In genomic region chr10:88802430-88802829, GRCh38 we compare ENCODE assay signal across 32 cellular contexts. TPM values are rescaled to one million over a fixed set of nuclear protein-coding genes. Genes with fewer than 3 reads are reported as not detected.
"Had no signal": no experiment of that assay in that cellular context is flagged by ENCODE, and none has a peak within 500 bp of the region (broad histone marks: within the 10 kb centered on the region; RNA-seq: fewer than 3 reads in every experiment).

LIPM (plus strand) TSS chr10:88802730; CDS start chr10:88802897, 167 bp downstream.

- H3K4me3 Mint-ChIP-seq: activated CD4-positive, alpha-beta T cell treated with anti-CD3 and anti-CD28 coated beads, Interleukin-2, amount 10 ng/mL, durations not matched to agents 24 days and 14 days; activated CD8-positive, alpha-beta T cell treated with anti-CD3 and anti-CD28 coated beads for 36 hours; activated naive CD8-positive, alpha-beta T cell treated with anti-CD3 and anti-CD28 coated beads for 36 hours; activated T-cell treated with anti-CD3 and anti-CD28 coated beads, Interleukin-2, amount 50 U/mL, for 72 hours; activated T-helper 17 cell treated with anti-CD3 and anti-CD28 coated beads, Interleukin-2, amount 50 U/mL, for 72 hours; T-helper 1 cell treated with Interleukin-12 subunit alpha and Interleukin-12 subunit beta and Interleukin-4 antibody, amounts not matched to agents 30 μg/mL and 1 μg/mL, for 36 hours; T-helper 2 cell treated with Interferon-gamma antibody and Interleukin-4, amounts not matched to agents 5 μg/mL and 100 μg/mL, for 36 hours had no signal

- FAIRE-seq: TTC549 had no signal

- H3K27me3 Mint-ChIP-seq: activated T-helper 17 cell treated with anti-CD3 and anti-CD28 coated beads, Interleukin-2, amount 50 U/mL, for 72 hours had no signal

- DNase-seq: activated CD4-positive, alpha-beta T cell treated with anti-CD3 and anti-CD28 coated beads, Interleukin-2, amount 10 ng/mL, durations not matched to agents 24 days and 14 days; activated CD4-positive, alpha-beta T cell treated with anti-CD3 and anti-CD28 coated beads, Interleukin-2, amount 50 U/mL, for 4 hours; activated CD8-positive, alpha-beta T cell treated with anti-CD3 and anti-CD28 coated beads for 36 hours; activated effector memory CD4-positive, alpha-beta T cell treated with anti-CD3 and anti-CD28 coated beads, Interleukin-2, amount 50 U/mL, for 16 hours; activated naive CD4-positive, alpha-beta T cell; activated naive CD4-positive, alpha-beta T cell treated with anti-CD3 and anti-CD28 coated beads, Interleukin-2, amount 50 U/mL, for 16 hours; activated naive CD8-positive, alpha-beta T cell treated with anti-CD3 and anti-CD28 coated beads for 36 hours; activated T-cell treated with anti-CD3 and anti-CD28 coated beads, Interleukin-2, amount 50 U/mL, for 1 hour; activated T-cell treated with anti-CD3 and anti-CD28 coated beads, Interleukin-2, amount 50 U/mL, for 72 hours; amygdala; Karpas-422; NCI-H1105; NCI-H1436; NCI-H1694; NCI-H1930; NCI-H2081 treated with DMSO at 0.1 percent for 48 hours; NCI-H345; NCI-H524 treated with DMSO at 0.1 percent for 48 hours; SHP77; SJCRH30 had no signal

- H3K27ac Mint-ChIP-seq: activated CD4-positive, alpha-beta T cell treated with anti-CD3 and anti-CD28 coated beads, Interleukin-2, amount 10 ng/mL, durations not matched to agents 24 days and 14 days; activated CD8-positive, alpha-beta T cell treated with anti-CD3 and anti-CD28 coated beads for 36 hours; activated naive CD8-positive, alpha-beta T cell treated with anti-CD3 and anti-CD28 coated beads for 36 hours; activated T-cell treated with anti-CD3 and anti-CD28 coated beads, Interleukin-2, amount 50 U/mL, for 72 hours; activated T-helper 17 cell treated with anti-CD3 and anti-CD28 coated beads, Interleukin-2, amount 50 U/mL, for 72 hours; T-helper 1 cell treated with Interleukin-12 subunit alpha and Interleukin-12 subunit beta and Interleukin-4 antibody, amounts not matched to agents 30 μg/mL and 1 μg/mL, for 36 hours; T-helper 2 cell treated with Interferon-gamma antibody and Interleukin-4, amounts not matched to agents 5 μg/mL and 100 μg/mL, for 36 hours had no signal

- H3K27me3 ChIP-seq: ascending aorta, SJCRH30 had no signal

- H3K27ac ChIP-seq: ascending aorta, SJCRH30, SK-N-MC had no signal

- H3K9me3 Mint-ChIP-seq: activated CD4-positive, alpha-beta T cell treated with anti-CD3 and anti-CD28 coated beads, Interleukin-2, amount 10 ng/mL, durations not matched to agents 24 days and 14 days; activated CD8-positive, alpha-beta T cell treated with anti-CD3 and anti-CD28 coated beads for 36 hours; activated naive CD8-positive, alpha-beta T cell treated with anti-CD3 and anti-CD28 coated beads for 36 hours; activated T-cell treated with anti-CD3 and anti-CD28 coated beads, Interleukin-2, amount 50 U/mL, for 72 hours; activated T-helper 17 cell treated with anti-CD3 and anti-CD28 coated beads, Interleukin-2, amount 50 U/mL, for 72 hours; T-helper 1 cell treated with Interleukin-12 subunit alpha and Interleukin-12 subunit beta and Interleukin-4 antibody, amounts not matched to agents 30 μg/mL and 1 μg/mL, for 36 hours; T-helper 2 cell treated with Interferon-gamma antibody and Interleukin-4, amounts not matched to agents 5 μg/mL and 100 μg/mL, for 36 hours had no signal

- H3K36me3 Mint-ChIP-seq: activated naive CD8-positive, alpha-beta T cell treated with anti-CD3 and anti-CD28 coated beads for 36 hours had no signal

- H3K4me3 ChIP-seq: ascending aorta, SJCRH30, SK-N-MC had no signal

- H3K9me3 ChIP-seq: ascending aorta, SJCRH30 had no signal

- H3K4me1 ChIP-seq: ascending aorta, SJCRH30 had no signal

- H3K36me3 ChIP-seq: ascending aorta, SJCRH30 had no signal

- ATAC-seq: activated CD8-positive, alpha-beta T cell treated with anti-CD3 and anti-CD28 coated beads for 36 hours; activated T-cell treated with anti-CD3 and anti-CD28 coated beads, Interleukin-2, amount 50 U/mL, for 72 hours; activated T-helper 17 cell treated with anti-CD3 and anti-CD28 coated beads, Interleukin-2, amount 50 U/mL, for 72 hours; Panc1 had no signal

RNA-seq across cellular contexts. Expression of gene LIPM, which starts in this region (rescaled TPM):
- total RNA-seq: activated CD4-positive, alpha-beta T cell treated with anti-CD3 and anti-CD28 coated beads, Interleukin-2, amount 10 ng/mL, durations not matched to agents 24 days and 14 days; activated CD8-positive, alpha-beta memory T cell treated with anti-CD3 and anti-CD28 coated beads for 36 hours; activated CD8-positive, alpha-beta T cell treated with anti-CD3 and anti-CD28 coated beads for 36 hours; activated naive CD8-positive, alpha-beta T cell treated with anti-CD3 and anti-CD28 coated beads for 36 hours; activated T-cell treated with anti-CD3 and anti-CD28 coated beads, Interleukin-2, amount 50 U/mL, for 72 hours; activated T-helper 17 cell treated with anti-CD3 and anti-CD28 coated beads, Interleukin-2, amount 50 U/mL, for 72 hours; ascending aorta; cardiac septum; MCF 10A; NCI-H460; RPMI7951; SJCRH30 had no signal
